23 cellular contexts compared by ENCODE assay signal in genomic region chr10:30732671-30733070, GRCh38.
DNase-seq lines count a peak whose midpoint lies in the region; ATAC-seq lines count a peak whose summit lies in the region.
"Had no signal": no experiment of that assay in that cellular context is flagged by ENCODE, and none has a peak within 500 bp of the region (broad histone marks: within the 10 kb centered on the region; RNA-seq: fewer than 3 reads in every experiment).

No MANE protein-coding gene starts in this region.

- H3K18ac ChIP-seq in mesenchymal stem cell (ENCODE audit: low read depth in 1 of 2, low read length in 2 of 2) (peak overlapping the region in 1 of 2 experiments; percentile 37), neuronal stem cell (ENCODE audit: low read length) (no peak overlapping the region)

- peak overlapping the region in 1 of 2 experiments; percentile 27 for H3K4ac ChIP-seq in mesenchymal stem cell (ENCODE audit: low read depth in 1 of 2, low read length in 2 of 2)
- H3K4ac ChIP-seq in neuronal stem cell (ENCODE audit: low read length) = no peak overlapping the region

- H4K91ac ChIP-seq in mesenchymal stem cell (ENCODE audit: low read length) = no peak overlapping the region
- H4K91ac ChIP-seq in neuronal stem cell (ENCODE audit: low read depth, low read length, poor library complexity) = no peak overlapping the region

- peak overlapping the region; percentile 7 for H4K8ac ChIP-seq in mesenchymal stem cell (ENCODE audit: low read length)
- no peak overlapping the region for H4K8ac ChIP-seq in neuronal stem cell (ENCODE audit: low read depth, low read length)

- H3K9me3 ChIP-seq in MG63 (0 out of 2 replicates have a peak, but pooled peaks cover 4% of the 10 kb centered on the region), mesenchymal stem cell (ENCODE audit: control insufficient read depth, low read length) (peaks cover 14% of the 10 kb centered on the region), neuronal stem cell (replicated peaks in 1 of 2; ENCODE audit: control insufficient read depth in 2 of 2, insufficient read depth in 1 of 2, low read depth in 1 of 2, low read length in 2 of 2) (no peaks in the 10 kb centered on the region)
- H3K9me3 ChIP-seq: A549; BE2C; BLaER1 treated with 17β-estradiol and CSF1 and Interleukin-3, amounts not matched to agents 10 nM and 100 nM had no signal

- H3K14ac ChIP-seq in mesenchymal stem cell (ENCODE audit: low read length in 2 of 2) (no peak overlapping the region), neuronal stem cell (ENCODE audit: low read length) (no peak overlapping the region)

- WGBS in mesenchymal stem cell = over 99% methylated on average over 5 of the region's 6 CpGs
- no CpG with 5 or more reads among the region's 6 CpGs for WGBS in neuronal stem cell (ENCODE audit: extremely low coverage in 2 of 2, insufficient read length in 2 of 2, insufficient replicate concordance in 1 of 2), 2 donors

- H3K4me2 ChIP-seq in mesenchymal stem cell (ENCODE audit: low read length, poor library complexity, severe bottlenecking) = no peak overlapping the region
- no peak overlapping the region for H3K4me2 ChIP-seq in neuronal stem cell (ENCODE audit: insufficient read depth, low read length, poor library complexity, severe bottlenecking)
- H3K4me2 ChIP-seq: A549; BLaER1 treated with 17β-estradiol and CSF1 and Interleukin-3, amounts not matched to agents 10 nM and 100 nM had no signal

- H3K27me3 ChIP-seq in MG63 (no peaks in the 10 kb centered on the region), mesenchymal stem cell (ENCODE audit: control insufficient read depth in 1 of 2, insufficient read depth in 1 of 2, low read length in 2 of 2) (no peaks in the 10 kb centered on the region), neuronal stem cell (ENCODE audit: control insufficient read depth in 3 of 3, insufficient read depth in 3 of 3, low read depth in 1 of 3, low read length in 3 of 3) (no peaks in the 10 kb centered on the region)
- H3K27me3 ChIP-seq: BE2C; BLaER1 treated with 17β-estradiol and CSF1 and Interleukin-3, amounts not matched to agents 10 nM and 100 nM had no signal

- no peak overlapping the region for H2AK5ac ChIP-seq in mesenchymal stem cell (ENCODE audit: low read length, severe bottlenecking)
- no peak overlapping the region for H2AK5ac ChIP-seq in neuronal stem cell (ENCODE audit: low read depth, low read length)

- H2BK5ac ChIP-seq in mesenchymal stem cell (ENCODE audit: low read depth, low read length, poor library complexity, severe bottlenecking) (no peak overlapping the region), neuronal stem cell (ENCODE audit: low read length) (no peak overlapping the region)

- H3K27ac ChIP-seq in mesenchymal stem cell (ENCODE audit: low read length, poor library complexity, severe bottlenecking) (no peak overlapping the region), neuronal stem cell (replicated peaks; ENCODE audit: low read length) (no peak overlapping the region)
- H3K27ac ChIP-seq: A549; BLaER1 treated with 17β-estradiol and CSF1 and Interleukin-3, amounts not matched to agents 10 nM and 100 nM; GM23248 had no signal

- H3K23ac ChIP-seq in mesenchymal stem cell (ENCODE audit: low read length in 2 of 2) (no peak overlapping the region), neuronal stem cell (ENCODE audit: low read depth, low read length, poor library complexity) (no peak overlapping the region)

- H2AFZ ChIP-seq in mesenchymal stem cell (ENCODE audit: low read depth, low read length) (no peak overlapping the region), neuronal stem cell (ENCODE audit: low read length) (no peak overlapping the region)
- H2AFZ ChIP-seq: GM23248 had no signal

- H3K36me3 ChIP-seq in MG63 (no peaks in the 10 kb centered on the region), mesenchymal stem cell (ENCODE audit: control insufficient read depth in 1 of 2, insufficient read depth in 2 of 2, low read depth in 1 of 2, low read length in 2 of 2) (no peaks in the 10 kb centered on the region), neuronal stem cell (replicated peaks in 1 of 2; ENCODE audit: control insufficient read depth in 2 of 2, insufficient read depth in 2 of 2, low read length in 2 of 2) (no peaks in the 10 kb centered on the region)
- H3K36me3 ChIP-seq: BE2C; BLaER1 treated with 17β-estradiol and CSF1 and Interleukin-3, amounts not matched to agents 10 nM and 100 nM had no signal

- H3K4me3 ChIP-seq in MG63 = no peak overlapping the region
- no peak overlapping the region for H3K4me3 ChIP-seq in mesenchymal stem cell (ENCODE audit: insufficient read depth in 1 of 2, low read depth in 1 of 2, low read length in 2 of 2)
- H3K4me3 ChIP-seq in neuronal stem cell (ENCODE audit: low read length in 2 of 2) = no peak overlapping the region
- H3K4me3 ChIP-seq: A549; BLaER1 treated with 17β-estradiol and CSF1 and Interleukin-3, amounts not matched to agents 10 nM and 100 nM; GM12878; GM23248 had no signal

- ATAC-seq in GM18520 (IDR thresholded peaks at IDR 0.05; ENCODE audit: unreplicated experiment) (no peak), HG02970 (IDR thresholded peaks at IDR 0.05; ENCODE audit: low FRiP score, unreplicated experiment) (no peak)
- ATAC-seq: A549, GM12878 had no signal

- H3K79me1 ChIP-seq in mesenchymal stem cell (replicated peaks; ENCODE audit: low read length, poor library complexity, severe bottlenecking) (no peaks in the 10 kb centered on the region), neuronal stem cell (ENCODE audit: low read depth, low read length) (no peaks in the 10 kb centered on the region)

- peaks cover 4% of the 10 kb centered on the region for H3K4me1 ChIP-seq in mesenchymal stem cell (ENCODE audit: control insufficient read depth, insufficient read depth, low read depth, low read length)
- H3K4me1 ChIP-seq in neuronal stem cell (ENCODE audit: control insufficient read depth in 2 of 2, insufficient read depth in 1 of 2, low read depth in 1 of 2, low read length in 2 of 2) = no peaks in the 10 kb centered on the region
- H3K4me1 ChIP-seq: BE2C had no signal

- H2BK12ac ChIP-seq in mesenchymal stem cell (ENCODE audit: low read length in 2 of 2) (peak overlapping the region in 1 of 2 experiments; percentile 4), neuronal stem cell (ENCODE audit: low read length) (no peak overlapping the region)

- H2BK120ac ChIP-seq in mesenchymal stem cell (ENCODE audit: low read depth, low read length) (no peak overlapping the region), neuronal stem cell (ENCODE audit: low read depth, low read length) (peak overlapping the region; percentile 69)

- no peak overlapping the region for H3K9ac ChIP-seq in mesenchymal stem cell (ENCODE audit: low read length)
- no peak overlapping the region for H3K9ac ChIP-seq in neuronal stem cell (ENCODE audit: low read depth, low read length, poor library complexity)
- H3K9ac ChIP-seq: BLaER1 treated with 17β-estradiol and CSF1 and Interleukin-3, amounts not matched to agents 10 nM and 100 nM; GM23248 had no signal

- DNase-seq in MG63 (peak; percentile 60), mesenchymal stem cell (no peak), neuronal stem cell (ENCODE audit: low spot score) (no peak), foreskin melanocyte (no peak), glomerular visceral epithelial cell (ENCODE audit: extremely low spot score) (no peak)
- DNase-seq: 8988T; ACHN; AML-193; BE2C; CD4-positive, alpha-beta T cell; CD8-positive, alpha-beta memory T cell; DMS 273 treated with DMSO at 0.1 percent for 48 hours; DMS79; EL; GDM1; GM23248; H7; HCEC 1CT had no signal

- H2BK15ac ChIP-seq in mesenchymal stem cell (ENCODE audit: low read depth, poor library complexity, severe bottlenecking) = no peak overlapping the region
- no peak overlapping the region for H2BK15ac ChIP-seq in neuronal stem cell (ENCODE audit: low read length)
